Comparison of ENCODE assay signal across 8 cellular contexts in genomic region chr19:53193534-53194222, GRCh38. TPM values are rescaled to one million over a fixed set of nuclear protein-coding genes. Genes with fewer than 3 reads are reported as not detected.
DNase-seq lines count a peak whose midpoint lies in the region; ATAC-seq and TF ChIP-seq lines count a peak whose summit lies in the region.

No MANE protein-coding gene starts in this region.

- 50% methylated on average over 12 of the region's 12 CpGs for WGBS in esophagus muscularis mucosa
- 57 to 59% (median 58%) methylated on average over 12 of the region's 12 CpGs for WGBS in psoas muscle, 3 donors

- no peaks in the 10 kb centered on the region for H3K4me1 ChIP-seq in Peyer's patch
- peaks cover 11 to 38% (median 28%) of the 10 kb centered on the region in 4 donors for H3K4me1 ChIP-seq in esophagus muscularis mucosa
- peaks cover 3% of the 10 kb centered on the region for H3K4me1 ChIP-seq in psoas muscle

- intact Hi-C loops in esophagus muscularis mucosa (cut with DNase I): loop anchor here (5.0 to 10.0 kb wide), 6 partner anchors 91 to 551 kb away; partner anchors contain the start of genes ZNF160, ZNF765, ZNF813 and ZNF845
- intact Hi-C loops in psoas muscle (cut with DNase I): loop anchor here in 1 of 2 donors (10.0 kb wide), 2 partner anchors 171 to 201 kb away; partner anchors contain the start of genes ZNF525 and ZNF765

- TF ChIP-seq POLR2A in Peyer's patch (IDR thresholded peaks at IDR 0.05) (no peak), esophagus muscularis mucosa (IDR thresholded peaks at IDR 0.05; ENCODE audit: low read depth) (no peak), erythroblast (IDR thresholded peaks at IDR 0.05; ENCODE audit: low read length) (no peak)

- no peak for TF ChIP-seq CTCF in Peyer's patch (IDR thresholded peaks at IDR 0.05)
- no peak for TF ChIP-seq CTCF in esophagus muscularis mucosa (IDR thresholded peaks at IDR 0.05)
- no peak for TF ChIP-seq CTCF in psoas muscle (IDR thresholded peaks at IDR 0.05)

- H3K4me3 ChIP-seq in Peyer's patch: peak overlapping the region; percentile 56 to 66 (median 60)
- H3K4me3 ChIP-seq in esophagus muscularis mucosa: peak overlapping the region; percentile 59 to 85 (median 76)
- peak overlapping the region; percentile 86 for H3K4me3 ChIP-seq in psoas muscle

- H3K9me3 ChIP-seq in Peyer's patch (peaks cover 0 to 15% (median 5%) of the 10 kb centered on the region in 4 donors), esophagus muscularis mucosa (peaks cover 0 to under 1% (median 0%) of the 10 kb centered on the region in 4 donors), psoas muscle (peaks cover 11% of the 10 kb centered on the region)

- ATAC-seq in psoas muscle (no peak), GM18498 (IDR thresholded peaks at IDR 0.05; ENCODE audit: unreplicated experiment) (no peak), esophagus mucosa (no peak)

- DNase-seq in D341Med (ENCODE audit: low spot score): peak; percentile 36
- no peak for DNase-seq in Peyer's patch
- no peak for DNase-seq in esophagus muscularis mucosa (ENCODE audit: extremely low spot score)
- DNase-seq in psoas muscle: no peak
- DNase-seq in GM03348 (ENCODE audit: low spot score): no peak
- DNase-seq in erythroblast (lab: John Stamatoyannopoulos, UW): no peak

- no peaks in the 10 kb centered on the region for H3K27me3 ChIP-seq in Peyer's patch
- H3K27me3 ChIP-seq in esophagus muscularis mucosa: no peaks in the 10 kb centered on the region
- peaks cover 0 to 4% (median 4%) of the 10 kb centered on the region in 3 donors for H3K27me3 ChIP-seq in psoas muscle (ENCODE audit: insufficient read depth in 3 of 3, low read length in 2 of 3)

- no peak for TF ChIP-seq EP300 in esophagus muscularis mucosa (IDR thresholded peaks at IDR 0.05)

- H3K27ac ChIP-seq in Peyer's patch (peak overlapping the region in 3 of 4 donors; percentile 3 to 78 (median 64)), esophagus muscularis mucosa (replicated peaks in 1 of 4) (peak overlapping the region in 3 of 4 donors; percentile 78 to 85 (median 81)), psoas muscle (no peak overlapping the region)

- no peaks in the 10 kb centered on the region for H3K36me3 ChIP-seq in Peyer's patch
- H3K36me3 ChIP-seq in esophagus muscularis mucosa: peaks cover 0 to 19% (median 8%) of the 10 kb centered on the region in 4 donors
- H3K36me3 ChIP-seq in psoas muscle (ENCODE audit: insufficient read depth in 1 of 2, low read depth in 1 of 2): peaks cover 0 to 4% of the 10 kb centered on the region in 2 donors

RNA-seq across cellular contexts. Expression of gene ZNF665, which starts 0.5 kb away (rescaled TPM):
- total RNA-seq in Peyer's patch (1 to 10 TPM in 3 of 4 donors, not detected in 1; 1.4 to 6.0 (median 5.8) TPM), esophagus muscularis mucosa (1 to 10 TPM; 2.9 to 3.8 (median 3.3) TPM), psoas muscle (1 to 10 TPM in 1 of 4 donors, under 1 TPM in 3; 0.47 to 1.1 (median 0.75) TPM), esophagus mucosa (0.56 TPM)
- polyA plus RNA-seq in psoas muscle: under 1 TPM; 0.20 to 0.66 (median 0.48) TPM

RNA-seq across cellular contexts. Expression of gene ZNF347, which starts 34.8 kb away (rescaled TPM):
- total RNA-seq in Peyer's patch (10 to 100 TPM; 12.7 to 21.5 (median 16.1) TPM), esophagus muscularis mucosa (10 to 100 TPM in 1 of 4 donors, 1 to 10 TPM in 3; 7.1 to 11.3 (median 8.5) TPM), psoas muscle (1 to 10 TPM; 3.8 to 6.8 (median 5.4) TPM), esophagus mucosa (2.6 TPM)
- 1 to 10 TPM; 2.6 to 6.2 (median 3.4) TPM for polyA plus RNA-seq in psoas muscle
